31 cellular contexts compared by ENCODE assay signal in genomic region chr1:213686983-213687382, GRCh38.
DNase-seq lines count a peak whose midpoint lies in the region; ATAC-seq, FAIRE-seq and TF ChIP-seq lines count a peak whose summit lies in the region.
"Had no signal": no experiment of that assay in that cellular context is flagged by ENCODE, and none has a peak within 500 bp of the region (broad histone marks: within the 10 kb centered on the region; RNA-seq: fewer than 3 reads in every experiment).

No MANE protein-coding gene starts in this region.

- peak; percentile 45; the same call in 1 of the 3 replicates for ATAC-seq in DND-41 (ENCODE audit: insufficient read depth, low read depth)
- ATAC-seq: GM12878, GM23338 had no signal

- peak; percentile 8 for DNase-seq in DND-41
- peak; percentile 36 for DNase-seq in RPMI7951 (ENCODE audit: low read depth)
- peak; percentile 93 for DNase-seq in bronchial epithelial cell (ENCODE audit: low read depth)
- peak; percentile 61 for DNase-seq in foreskin melanocyte
- DNase-seq in dedifferentiated amniotic fluid mesenchymal stem cell (ENCODE audit: extremely low spot score) = no peak
- no peak for DNase-seq in SK-N-DZ (ENCODE audit: low spot score)
- no peak for DNase-seq in stimulated activated CD8-positive, alpha-beta memory T cell treated with anti-CD3 and anti-CD28 coated beads, Interleukin-4, amount 100 ng/mL, for 48 hours
- no peak for DNase-seq in HAP-1 (ENCODE audit: low spot score in 2 of 2)
- DNase-seq: Calu3; CD8-positive, alpha-beta memory T cell; DMS53; EL; GDM1; H9; HFFc6; Karpas-422; MV-4-11; NCI-H1105; NCI-H1436 treated with DMSO at 0.1 percent for 48 hours; NCI-H187 treated with DMSO at 0.1 percent for 48 hours; NCI-H2107; NCI-H446; NCI-H524 treated with DMSO at 0.1 percent for 48 hours; NCI-H82; NK-92 treated with Interleukin-12 subunit alpha and Interleukin-12 subunit beta, amount 100 ng/mL, for 24 hours; SHP77; SW 1271 had no signal

- peaks cover 9% of the 10 kb centered on the region for H3K4me1 ChIP-seq in DND-41 (ENCODE audit: insufficient read depth, low read length)
- no peaks in the 10 kb centered on the region for H3K4me1 ChIP-seq in HAP-1

- H3K4me3 ChIP-seq in DND-41 (ENCODE audit: low read depth in 1 of 2, low read length in 2 of 2) (no peak overlapping the region), bronchial epithelial cell (ENCODE audit: low read depth, low read length) (no peak overlapping the region), HAP-1 (no peak overlapping the region)
- H3K4me3 ChIP-seq: GM12878, GM23338, SK-N-MC had no signal

- H3K36me3 ChIP-seq in DND-41 (ENCODE audit: insufficient read depth, low read length) (no peaks in the 10 kb centered on the region), bronchial epithelial cell (ENCODE audit: control insufficient read depth, insufficient read depth, low read length) (no peaks in the 10 kb centered on the region), HAP-1 (replicated peaks) (no peaks in the 10 kb centered on the region)

- H4K20me1 ChIP-seq in DND-41 (ENCODE audit: insufficient read depth, low read length) = no peaks in the 10 kb centered on the region

- H3K4me2 ChIP-seq in DND-41 (ENCODE audit: insufficient read depth, low read length) = no peak overlapping the region
- H3K4me2 ChIP-seq: GM23338 had no signal

- H3K9ac ChIP-seq in DND-41 (ENCODE audit: low read depth, low read length) = no peak overlapping the region

- in situ Hi-C loops in HAP-1 (cut with MboI; ENCODE audit: low sequenced_read_pairs) = no loop called here

- TF ChIP-seq CTCF in DND-41 (IDR thresholded peaks at IDR 0.05; ENCODE audit: borderline replicate concordance, extremely low read depth, low read length, poor library complexity, severe bottlenecking) (no peak), bronchial epithelial cell (IDR thresholded peaks at IDR 0.05; ENCODE audit: insufficient read depth, low read length, severe bottlenecking) (no peak)

- H2AFZ ChIP-seq in DND-41 (ENCODE audit: low read depth, low read length) = no peak overlapping the region
- H2AFZ ChIP-seq: GM23338 had no signal

- H3K27me3 ChIP-seq in DND-41 (ENCODE audit: insufficient read depth, low read length, poor library complexity) (no peaks in the 10 kb centered on the region), bronchial epithelial cell (ENCODE audit: control insufficient read depth, insufficient read depth, low read length) (no peaks in the 10 kb centered on the region), HAP-1 (ENCODE audit: low read depth) (no peaks in the 10 kb centered on the region)

- H3K9me3 ChIP-seq in DND-41 (ENCODE audit: insufficient read depth, low read length, severe bottlenecking) (no peaks in the 10 kb centered on the region), HAP-1 (no peaks in the 10 kb centered on the region)

- no peak for FAIRE-seq in bronchial epithelial cell (lab: Jason Lieb, UNC)
- FAIRE-seq: GM12878 had no signal

- H3K79me2 ChIP-seq in DND-41 (ENCODE audit: insufficient read depth, low read length) = no peaks in the 10 kb centered on the region

- no peak overlapping the region for H3K27ac ChIP-seq in DND-41 (ENCODE audit: low read length)
- H3K27ac ChIP-seq: RWPE1, SK-N-MC had no signal

Comparison
In these comparisons a context has a peak if more than half of its experiments do, and no peak if none do; other contexts are left out.
1. DNase-seq: peak in DND-41 (single experiment), RPMI7951 (single experiment), bronchial epithelial cell (single experiment) and foreskin melanocyte (single experiment); none in dedifferentiated amniotic fluid mesenchymal stem cell (single experiment), SK-N-DZ (single experiment), stimulated activated CD8-positive, alpha-beta memory T cell treated with anti-CD3 and anti-CD28 coated beads, Interleukin-4, amount 100 ng/mL, for 48 hours (single experiment) and HAP-1 (0 of 2).